1 cellular context compared by ENCODE assay signal in the genomic region with DNA sequence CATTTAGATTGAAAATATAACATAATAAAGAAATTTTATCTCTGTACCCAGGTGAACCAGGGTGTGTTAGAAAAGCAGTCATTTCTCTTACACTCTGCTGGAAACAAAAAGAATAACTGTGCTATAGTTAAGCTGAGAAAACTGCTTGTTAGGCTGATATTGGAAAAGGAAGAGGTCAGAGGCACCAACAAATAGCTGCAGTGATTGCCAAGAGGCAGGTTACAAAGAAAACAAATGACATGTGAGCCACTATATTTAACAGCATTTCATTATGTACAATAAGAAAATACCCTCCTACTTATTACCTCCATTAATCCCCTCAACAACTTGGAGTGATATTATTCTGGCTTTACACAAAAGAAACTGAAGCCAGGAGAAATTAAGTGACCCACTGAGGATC.
TF ChIP-seq lines count a peak whose summit lies in the region.

No MANE protein-coding gene starts in this region.

TF ChIP-seq in HepG2, 621 proteins besides CTCF, POLR2A, EP300 and RAD21 (continued from another document):
- TF ChIP-seq, protein P1, sequence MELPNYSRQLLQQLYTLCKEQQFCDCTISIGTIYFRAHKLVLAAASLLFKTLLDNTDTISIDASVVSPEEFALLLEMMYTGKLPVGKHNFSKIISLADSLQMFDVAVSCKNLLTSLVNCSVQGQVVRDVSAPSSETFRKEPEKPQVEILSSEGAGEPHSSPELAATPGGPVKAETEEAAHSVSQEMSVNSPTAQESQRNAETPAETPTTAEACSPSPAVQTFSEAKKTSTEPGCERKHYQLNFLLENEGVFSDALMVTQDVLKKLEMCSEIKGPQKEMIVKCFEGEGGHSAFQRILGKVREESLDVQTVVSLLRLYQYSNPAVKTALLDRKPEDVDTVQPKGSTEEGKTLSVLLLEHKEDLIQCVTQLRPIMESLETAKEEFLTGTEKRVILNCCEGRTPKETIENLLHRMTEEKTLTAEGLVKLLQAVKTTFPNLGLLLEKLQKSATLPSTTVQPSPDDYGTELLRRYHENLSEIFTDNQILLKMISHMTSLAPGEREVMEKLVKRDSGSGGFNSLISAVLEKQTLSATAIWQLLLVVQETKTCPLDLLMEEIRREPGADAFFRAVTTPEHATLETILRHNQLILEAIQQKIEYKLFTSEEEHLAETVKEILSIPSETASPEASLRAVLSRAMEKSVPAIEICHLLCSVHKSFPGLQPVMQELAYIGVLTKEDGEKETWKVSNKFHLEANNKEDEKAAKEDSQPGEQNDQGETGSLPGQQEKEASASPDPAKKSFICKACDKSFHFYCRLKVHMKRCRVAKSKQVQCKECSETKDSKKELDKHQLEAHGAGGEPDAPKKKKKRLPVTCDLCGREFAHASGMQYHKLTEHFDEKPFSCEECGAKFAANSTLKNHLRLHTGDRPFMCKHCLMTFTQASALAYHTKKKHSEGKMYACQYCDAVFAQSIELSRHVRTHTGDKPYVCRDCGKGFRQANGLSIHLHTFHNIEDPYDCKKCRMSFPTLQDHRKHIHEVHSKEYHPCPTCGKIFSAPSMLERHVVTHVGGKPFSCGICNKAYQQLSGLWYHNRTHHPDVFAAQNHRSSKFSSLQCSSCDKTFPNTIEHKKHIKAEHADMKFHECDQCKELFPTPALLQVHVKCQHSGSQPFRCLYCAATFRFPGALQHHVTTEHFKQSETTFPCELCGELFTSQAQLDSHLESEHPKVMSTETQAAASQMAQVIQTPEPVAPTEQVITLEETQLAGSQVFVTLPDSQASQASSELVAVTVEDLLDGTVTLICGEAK (IDR thresholded peaks at IDR 0.05) = no peak
- TF ChIP-seq, protein P1 (CRISPR knock-in tag; IDR thresholded peaks at IDR 0.05) = no peak
- TF ChIP-seq, protein P2, sequence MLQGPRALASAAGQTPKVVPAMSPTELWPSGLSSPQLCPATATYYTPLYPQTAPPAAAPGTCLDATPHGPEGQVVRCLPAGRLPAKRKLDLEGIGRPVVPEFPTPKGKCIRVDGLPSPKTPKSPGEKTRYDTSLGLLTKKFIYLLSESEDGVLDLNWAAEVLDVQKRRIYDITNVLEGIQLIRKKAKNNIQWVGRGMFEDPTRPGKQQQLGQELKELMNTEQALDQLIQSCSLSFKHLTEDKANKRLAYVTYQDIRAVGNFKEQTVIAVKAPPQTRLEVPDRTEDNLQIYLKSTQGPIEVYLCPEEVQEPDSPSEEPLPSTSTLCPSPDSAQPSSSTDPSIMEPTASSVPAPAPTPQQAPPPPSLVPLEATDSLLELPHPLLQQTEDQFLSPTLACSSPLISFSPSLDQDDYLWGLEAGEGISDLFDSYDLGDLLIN (CRISPR knock-in tag; IDR thresholded peaks at IDR 0.05; ENCODE audit: borderline replicate concordance) = no peak
- TF ChIP-seq SMAD9 (CRISPR knock-in tag; IDR thresholded peaks at IDR 0.05) (no peak), EEA1 (CRISPR knock-in tag; IDR thresholded peaks at IDR 0.05; ENCODE audit: borderline replicate concordance) (no peak), ZNF674 (CRISPR knock-in tag; IDR thresholded peaks at IDR 0.05; ENCODE audit: low read depth) (no peak), ESRRA (CRISPR knock-in tag; IDR thresholded peaks at IDR 0.05; ENCODE audit: low read depth) (no peak), JUND (CRISPR knock-in tag; IDR thresholded peaks at IDR 0.05) (no peak), ZNF460 (CRISPR knock-in tag; IDR thresholded peaks at IDR 0.05; ENCODE audit: borderline replicate concordance) (no peak), MAFF (IDR thresholded peaks at IDR 0.05; ENCODE audit: low read depth, low read length) (no peak), BHLHE40 (IDR thresholded peaks at IDR 0.05; ENCODE audit: low read length) (no peak), MAFG (CRISPR knock-in tag; IDR thresholded peaks at IDR 0.05) (no peak), ATF1 (CRISPR knock-in tag; IDR thresholded peaks at IDR 0.05) (no peak), MBNL3 (CRISPR knock-in tag; conservative IDR thresholded peaks at IDR 0.05) (no peak)
- TF ChIP-seq, protein P3, sequence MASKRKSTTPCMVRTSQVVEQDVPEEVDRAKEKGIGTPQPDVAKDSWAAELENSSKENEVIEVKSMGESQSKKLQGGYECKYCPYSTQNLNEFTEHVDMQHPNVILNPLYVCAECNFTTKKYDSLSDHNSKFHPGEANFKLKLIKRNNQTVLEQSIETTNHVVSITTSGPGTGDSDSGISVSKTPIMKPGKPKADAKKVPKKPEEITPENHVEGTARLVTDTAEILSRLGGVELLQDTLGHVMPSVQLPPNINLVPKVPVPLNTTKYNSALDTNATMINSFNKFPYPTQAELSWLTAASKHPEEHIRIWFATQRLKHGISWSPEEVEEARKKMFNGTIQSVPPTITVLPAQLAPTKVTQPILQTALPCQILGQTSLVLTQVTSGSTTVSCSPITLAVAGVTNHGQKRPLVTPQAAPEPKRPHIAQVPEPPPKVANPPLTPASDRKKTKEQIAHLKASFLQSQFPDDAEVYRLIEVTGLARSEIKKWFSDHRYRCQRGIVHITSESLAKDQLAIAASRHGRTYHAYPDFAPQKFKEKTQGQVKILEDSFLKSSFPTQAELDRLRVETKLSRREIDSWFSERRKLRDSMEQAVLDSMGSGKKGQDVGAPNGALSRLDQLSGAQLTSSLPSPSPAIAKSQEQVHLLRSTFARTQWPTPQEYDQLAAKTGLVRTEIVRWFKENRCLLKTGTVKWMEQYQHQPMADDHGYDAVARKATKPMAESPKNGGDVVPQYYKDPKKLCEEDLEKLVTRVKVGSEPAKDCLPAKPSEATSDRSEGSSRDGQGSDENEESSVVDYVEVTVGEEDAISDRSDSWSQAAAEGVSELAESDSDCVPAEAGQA (IDR thresholded peaks at IDR 0.05; ENCODE audit: low read depth) = no peak
- TF ChIP-seq, protein P3 (CRISPR knock-in tag; IDR thresholded peaks at IDR 0.05; ENCODE audit: borderline replicate concordance) = no peak
- TF ChIP-seq, protein P4, sequence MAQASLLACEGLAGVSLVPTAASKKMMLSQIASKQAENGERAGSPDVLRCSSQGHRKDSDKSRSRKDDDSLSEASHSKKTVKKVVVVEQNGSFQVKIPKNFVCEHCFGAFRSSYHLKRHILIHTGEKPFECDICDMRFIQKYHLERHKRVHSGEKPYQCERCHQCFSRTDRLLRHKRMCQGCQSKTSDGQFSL (CRISPR knock-in tag; IDR thresholded peaks at IDR 0.05) = no peak
